In genomic region chr16:30740364-30741251, GRCh38 we compare ENCODE assay signal across 8 cellular contexts. TPM values are rescaled to one million over a fixed set of nuclear protein-coding genes. Genes with fewer than 3 reads are reported as not detected.
DNase-seq lines count a peak whose midpoint lies in the region; ATAC-seq and TF ChIP-seq lines count a peak whose summit lies in the region.

No MANE protein-coding gene starts in this region.

- TF ChIP-seq CTCF in MCF 10A (IDR thresholded peaks at IDR 0.05; ENCODE audit: unreplicated experiment) (no peak), kidney epithelial cell (IDR thresholded peaks at IDR 0.05; ENCODE audit: insufficient read depth, low read length, poor library complexity, severe bottlenecking) (no peak), testis (IDR thresholded peaks at IDR 0.05) (no peak)

- H3K4me1 Mint-ChIP-seq in CD4-positive, alpha-beta memory T cell: peaks cover 4 to 10% (median 6%) of the 10 kb centered on the region in 4 donors
- peaks cover 36% of the 10 kb centered on the region for H3K4me1 Mint-ChIP-seq in MCF 10A (ENCODE audit: insufficient read depth, unreplicated experiment)

- H3K9me3 ChIP-seq in CD4-positive, alpha-beta memory T cell (ENCODE audit: control insufficient read depth in 1 of 2, low read length in 2 of 2): no peaks in the 10 kb centered on the region
- H3K9me3 ChIP-seq in testis: no peaks in the 10 kb centered on the region

- H3K36me3 Mint-ChIP-seq in CD4-positive, alpha-beta memory T cell: peaks cover 25 to 65% of the 10 kb centered on the region in 2 donors
- H3K36me3 Mint-ChIP-seq in MCF 10A (ENCODE audit: insufficient read depth, unreplicated experiment): peaks cover 91% of the 10 kb centered on the region

- POLR2A ChIA-PET in CD4-positive, alpha-beta memory T cell (lab: Charles Lee; ENCODE audit: partially characterized antibody): no interaction called here
- POLR2A ChIA-PET in MCF 10A (lab: Yijun Ruan, JAX): interaction anchor here (0.6 to 4.1 kb wide), 36 partner anchors 10 to 674 kb away, joined by 3 to 41 read pairs (median 4); partner anchors contain the start of genes CFAP119, CTF1, FBRS and PRR14

- WGBS in testis, 2 donors: 48 to 59% methylated on average over 8 of the region's 8 CpGs

- H3K4me3 ChIP-seq in CD4-positive, alpha-beta memory T cell (ENCODE audit: low read length in 2 of 2): no peak overlapping the region
- no peak overlapping the region for H3K4me3 ChIP-seq in kidney epithelial cell (ENCODE audit: low read depth, low read length)
- H3K4me3 ChIP-seq in testis: no peak overlapping the region

- BruUV-seq in MCF 10A (replicated peaks; lab: Mats Ljungman, UMichigan): TSS peak; percentile 98

- peaks cover 3% of the 10 kb centered on the region for H3K4me1 ChIP-seq in CD4-positive, alpha-beta memory T cell (ENCODE audit: insufficient read depth, low read length)
- H3K4me1 ChIP-seq in testis: peaks cover 12% of the 10 kb centered on the region

- H3K4me3 Mint-ChIP-seq in CD4-positive, alpha-beta memory T cell: no peak overlapping the region
- peak overlapping the region; percentile 89 for H3K4me3 Mint-ChIP-seq in MCF 10A (ENCODE audit: unreplicated experiment)

- no peak for TF ChIP-seq POLR2A in testis (IDR thresholded peaks at IDR 0.05)

- CTCF ChIA-PET in CD4-positive, alpha-beta memory T cell (lab: Charles Lee; ENCODE audit: partially characterized antibody): no interaction called here
- CTCF ChIA-PET in MCF 10A (lab: Yijun Ruan, JAX): interaction anchor here (0.7 to 1.3 kb wide), 2 partner anchors 47 to 74 kb away, joined by 4 to 7 read pairs; no protein-coding TSS in a partner anchor

- no peak for ATAC-seq in HG02610 (IDR thresholded peaks at IDR 0.05; ENCODE audit: unreplicated experiment)
- ATAC-seq in HG03045 (IDR thresholded peaks at IDR 0.05; ENCODE audit: unreplicated experiment): no peak

- H3K27ac ChIP-seq in CD4-positive, alpha-beta memory T cell (ENCODE audit: low read depth, low read length): no peak overlapping the region
- peak overlapping the region; percentile 26 to 42 for H3K27ac ChIP-seq in testis

- H3K27me3 Mint-ChIP-seq in CD4-positive, alpha-beta memory T cell: no peaks in the 10 kb centered on the region
- H3K27me3 Mint-ChIP-seq in MCF 10A (ENCODE audit: insufficient read depth, unreplicated experiment): no peaks in the 10 kb centered on the region

- peak overlapping the region in 6 of 7 donors; percentile 36 to 75 (median 49) for H3K27ac Mint-ChIP-seq in CD4-positive, alpha-beta memory T cell
- H3K27ac Mint-ChIP-seq in MCF 10A (ENCODE audit: low read depth, unreplicated experiment): peak overlapping the region; percentile 85

- peaks cover 0 to 2% (median 0%) of the 10 kb centered on the region in 8 donors for H3K9me3 Mint-ChIP-seq in CD4-positive, alpha-beta memory T cell
- H3K9me3 Mint-ChIP-seq in MCF 10A (ENCODE audit: unreplicated experiment): no peaks in the 10 kb centered on the region

- H3K27me3 ChIP-seq in CD4-positive, alpha-beta memory T cell (ENCODE audit: insufficient read depth, low read length): no peaks in the 10 kb centered on the region
- H3K27me3 ChIP-seq in kidney epithelial cell (ENCODE audit: control insufficient read depth, insufficient read depth, low read length) (no peaks in the 10 kb centered on the region), testis (no peaks in the 10 kb centered on the region)

- peaks cover 40% of the 10 kb centered on the region for H3K36me3 ChIP-seq in CD4-positive, alpha-beta memory T cell (ENCODE audit: insufficient read depth, low read length)
- peaks cover 7% of the 10 kb centered on the region for H3K36me3 ChIP-seq in kidney epithelial cell (ENCODE audit: control insufficient read depth, insufficient read depth, low read length)
- H3K36me3 ChIP-seq in testis (ENCODE audit: low read depth, missing control alignments): peaks cover 4% of the 10 kb centered on the region

- intact Hi-C loops in CD4-positive, alpha-beta memory T cell (cut with micrococcal nuclease): no loop called here
- intact Hi-C loops in MCF 10A (cut with micrococcal nuclease) (loop anchor here (1.0 to 2.0 kb wide), 3 partner anchors 22 to 42 kb away; partner anchors contain the start of genes CFAP119, RNF40 and SRCAP), testis (cut with DNase I; ENCODE audit: low total_unique reads) (no loop called here)

- DNase-seq in CD4-positive, alpha-beta memory T cell: no peak
- DNase-seq in M059J (ENCODE audit: low read depth) (peak; percentile 91), MCF 10A (ENCODE audit: unreplicated experiment) (peak; percentile 99), kidney epithelial cell (ENCODE audit: low read depth) (peak; percentile 68), testis (peak; percentile 79), T-helper 1 cell (no peak)

RNA-seq across cellular contexts. Expression of gene PHKG2, which starts 7.6 kb away (rescaled TPM):
- total RNA-seq in CD4-positive, alpha-beta memory T cell: 10 to 100 TPM; 54.1 to 54.9 TPM
- 10 to 100 TPM; 42.0 to 63.5 TPM for polyA plus RNA-seq in CD4-positive, alpha-beta memory T cell
- total RNA-seq in M059J (2014; rRNA removed; shearing (Covaris generic)): 39.6 and 57.4 TPM in 2 replicates
- total RNA-seq in MCF 10A (2022): 28.0 and 28.4 TPM in 2 replicates
- 23.6 and 32.3 TPM in 2 replicates for total RNA-seq in kidney epithelial cell
- 100 to 1,000 TPM in 1 of 2 donors, 10 to 100 TPM in 1; 78.4 to 129 TPM for total RNA-seq in testis
- polyA plus RNA-seq in testis (ENCODE audit: insufficient read depth, low read depth, low replicate concordance): 312 TPM

RNA-seq across cellular contexts. Expression of gene CFAP119, which starts 21.3 kb away (rescaled TPM):
- total RNA-seq in CD4-positive, alpha-beta memory T cell: 1 to 10 TPM; 2.6 to 3.4 TPM
- under 1 TPM; 0.22 to 0.42 TPM for polyA plus RNA-seq in CD4-positive, alpha-beta memory T cell
- total RNA-seq in M059J (2014; rRNA removed; shearing (Covaris generic)): 4.8 and 5.2 TPM in 2 replicates
- total RNA-seq in MCF 10A (2022) (4.8 and 5.2 TPM in 2 replicates), kidney epithelial cell (1.6 and 5.7 TPM in 2 replicates), testis (10 to 100 TPM; 31.5 to 54.2 TPM)
- 43.3 TPM for polyA plus RNA-seq in testis (ENCODE audit: insufficient read depth, low read depth, low replicate concordance)

RNA-seq across cellular contexts. Expression of gene RNF40, which starts 21.5 kb away (rescaled TPM):
- 100 to 1,000 TPM; 101 to 109 TPM for total RNA-seq in CD4-positive, alpha-beta memory T cell
- polyA plus RNA-seq in CD4-positive, alpha-beta memory T cell: 10 to 100 TPM; 16.6 to 52.4 TPM
- 72.4 and 104 TPM in 2 replicates for total RNA-seq in M059J (2014; rRNA removed; shearing (Covaris generic))
- total RNA-seq in MCF 10A (2022): 78.0 and 85.0 TPM in 2 replicates
- total RNA-seq in kidney epithelial cell: 101 and 130 TPM in 2 replicates
- 100 to 1,000 TPM; 143 to 162 TPM for total RNA-seq in testis
- 219 TPM for polyA plus RNA-seq in testis (ENCODE audit: insufficient read depth, low read depth, low replicate concordance)

RNA-seq across cellular contexts. Expression of gene SRCAP, which starts 41.6 kb away (rescaled TPM):
- total RNA-seq in CD4-positive, alpha-beta memory T cell: 100 to 1,000 TPM; 101 to 115 TPM
- 10 to 100 TPM in 1 of 2 donors, 1 to 10 TPM in 1; 1.2 to 35.4 TPM for polyA plus RNA-seq in CD4-positive, alpha-beta memory T cell
- total RNA-seq in M059J (2014; rRNA removed; shearing (Covaris generic)): 6.9 and 11.7 TPM in 2 replicates
- total RNA-seq in MCF 10A (2022): 52.3 and 60.7 TPM in 2 replicates
- total RNA-seq in kidney epithelial cell: 15.5 and 18.1 TPM in 2 replicates
- total RNA-seq in testis: 10 to 100 TPM; 74.3 to 80.8 TPM
- 44.3 TPM for polyA plus RNA-seq in testis (ENCODE audit: insufficient read depth, low read depth, low replicate concordance)

RNA-seq across cellular contexts. Expression of gene ZNF629, which starts 46.4 kb away (rescaled TPM):
- 1 to 10 TPM; 4.7 to 5.4 TPM for total RNA-seq in CD4-positive, alpha-beta memory T cell
- under 1 TPM; 0.07 to 0.94 TPM for polyA plus RNA-seq in CD4-positive, alpha-beta memory T cell
- total RNA-seq in M059J (2014; rRNA removed; shearing (Covaris generic)): 10.9 and 23.0 TPM in 2 replicates
- 10.9 and 14.1 TPM in 2 replicates for total RNA-seq in MCF 10A (2022)
- total RNA-seq in kidney epithelial cell: 22.8 and 23.9 TPM in 2 replicates
- 10 to 100 TPM; 19.4 to 21.9 TPM for total RNA-seq in testis
- polyA plus RNA-seq in testis (ENCODE audit: insufficient read depth, low read depth, low replicate concordance): 11.2 TPM

Comparison
In these comparisons a context has a peak if more than half of its experiments do, and no peak if none do; other contexts are left out.
1. DNase-seq: peak in M059J (single experiment), MCF 10A (single experiment), kidney epithelial cell (single experiment) and testis (single experiment); none in CD4-positive, alpha-beta memory T cell (0 of 5) and T-helper 1 cell (0 of 5).